16 cellular contexts compared by ENCODE assay signal in genomic region chr3:188972313-188972712, GRCh38.
"Had no signal": no experiment of that assay in that cellular context is flagged by ENCODE, and none has a peak within 500 bp of the region (broad histone marks: within the 10 kb centered on the region; RNA-seq: fewer than 3 reads in every experiment).

No MANE protein-coding gene starts in this region.

- H3K9me3 ChIP-seq: adrenal gland, psoas muscle, upper lobe of left lung had no signal

- DNase-seq: activated CD4-positive, alpha-beta T cell treated with anti-CD3 and anti-CD28 coated beads for 48 hours; activated CD8-positive, alpha-beta memory T cell treated with anti-CD3 and anti-CD28 coated beads for 24 hours; activated naive CD4-positive, alpha-beta T cell treated with anti-CD3 and anti-CD28 coated beads, Interleukin-2, amount 10 ng/mL, durations not matched to agents 7 days and 5 days; effector memory CD8-positive, alpha-beta T cell; erythroblast; hypothalamus; mammary epithelial cell; stimulated activated CD4-positive, alpha-beta T cell treated with anti-CD3 and anti-CD28 coated beads, Interleukin-12 subunit alpha, Interleukin-12 subunit beta, amount 100 ng/mL, for 4 hours; stimulated activated CD4-positive, alpha-beta T cell treated with anti-CD3 and anti-CD28 coated beads, Interleukin-2, amount 100 ng/mL, for 48 hours; T-helper 1 cell had no signal

- H3K27ac ChIP-seq: adrenal gland, psoas muscle, upper lobe of left lung had no signal

- H3K4me3 ChIP-seq: adrenal gland, psoas muscle, upper lobe of left lung had no signal

- H3K36me3 ChIP-seq: adrenal gland, upper lobe of left lung had no signal

- H3K4me3 Mint-ChIP-seq: activated naive CD4-positive, alpha-beta T cell treated with anti-CD3 and anti-CD28 coated beads, Interleukin-2, amount 10 ng/mL, durations not matched to agents 7 days and 5 days; effector memory CD8-positive, alpha-beta T cell; nephron; stimulated activated naive CD8-positive, alpha-beta T cell treated with anti-CD3 and anti-CD28 coated beads, Interleukin-15, Interleukin-2, amounts not matched to agents 100 ng/mL and 50 ng/mL, for 24 hours had no signal

- ATAC-seq: effector memory CD8-positive, alpha-beta T cell; psoas muscle had no signal

- H3K9me3 Mint-ChIP-seq: effector memory CD8-positive, alpha-beta T cell; stimulated activated naive CD8-positive, alpha-beta T cell treated with anti-CD3 and anti-CD28 coated beads, Interleukin-15, Interleukin-2, amounts not matched to agents 100 ng/mL and 50 ng/mL, for 24 hours had no signal

- H3K4me1 ChIP-seq: psoas muscle had no signal

- H3K27me3 ChIP-seq: adrenal gland, upper lobe of left lung had no signal

- H3K27ac Mint-ChIP-seq: activated naive CD4-positive, alpha-beta T cell treated with anti-CD3 and anti-CD28 coated beads, Interleukin-2, amount 10 ng/mL, durations not matched to agents 7 days and 5 days; activated T-helper 2 cell treated with anti-CD3 and anti-CD28 coated beads, Interferon-gamma antibody, Interleukin-2, Interleukin-4, amounts not matched to agents 10 μg/mL and 5 μg/mL and 100 μg/mL, durations not matched to agents 14 hours and 24 hours and 36 hours; nephron; stimulated activated naive CD8-positive, alpha-beta T cell treated with anti-CD3 and anti-CD28 coated beads, Interleukin-15, Interleukin-2, amounts not matched to agents 100 ng/mL and 50 ng/mL, for 24 hours had no signal

- H3K36me3 Mint-ChIP-seq: activated naive CD4-positive, alpha-beta T cell treated with anti-CD3 and anti-CD28 coated beads, Interleukin-2, amount 10 ng/mL, durations not matched to agents 7 days and 5 days had no signal
